In genomic region chr9:124436320-124436719, GRCh38 we compare ENCODE assay signal across 22 cellular contexts. TPM values are rescaled to one million over a fixed set of nuclear protein-coding genes. Genes with fewer than 3 reads are reported as not detected.
DNase-seq lines count a peak whose midpoint lies in the region; ATAC-seq and TF ChIP-seq lines count a peak whose summit lies in the region.
"Had no signal": no experiment of that assay in that cellular context is flagged by ENCODE, and none has a peak within 500 bp of the region (broad histone marks: within the 10 kb centered on the region; RNA-seq: fewer than 3 reads in every experiment).

No MANE protein-coding gene starts in this region.

- H2AFZ ChIP-seq in MM.1S (ENCODE audit: low read length) (peak overlapping the region; percentile 24; the same call in 1 of the 2 replicates), mammary epithelial cell (ENCODE audit: low read depth, low read length) (no peak overlapping the region)

- H3K27me3 ChIP-seq in MM.1S (replicated peaks; ENCODE audit: insufficient read depth, low read length) (no peaks in the 10 kb centered on the region), mammary epithelial cell (ENCODE audit: insufficient read depth, low read length) (no peaks in the 10 kb centered on the region)

- intact Hi-C loops in activated naive CD4-positive, alpha-beta T cell treated with anti-CD3 and anti-CD28 coated beads for 36 hours (cut with micrococcal nuclease): no loop called here
- intact Hi-C loops in mammary epithelial cell (cut with micrococcal nuclease): no loop called here

- ATAC-seq in HG03139 (IDR thresholded peaks at IDR 0.05; ENCODE audit: unreplicated experiment): no peak

- H3K27me3 Mint-ChIP-seq in activated naive CD4-positive, alpha-beta T cell treated with anti-CD3 and anti-CD28 coated beads for 36 hours (ENCODE audit: low read depth): peaks cover 18% of the 10 kb centered on the region

- H3K79me2 ChIP-seq in MM.1S (ENCODE audit: low read length): no peaks in the 10 kb centered on the region
- no peaks in the 10 kb centered on the region for H3K79me2 ChIP-seq in mammary epithelial cell (ENCODE audit: insufficient read depth, low read length)

- no peak overlapping the region for H3K4me3 ChIP-seq in MM.1S (ENCODE audit: low read length)
- H3K4me3 ChIP-seq in mammary epithelial cell (replicated peaks in 1 of 3; ENCODE audit: insufficient read depth in 1 of 3, low read depth in 2 of 3, low read length in 3 of 3): no peak overlapping the region
- H3K4me3 ChIP-seq: SJCRH30 had no signal

- CTCF ChIA-PET in activated naive CD4-positive, alpha-beta T cell treated with anti-CD3 and anti-CD28 coated beads for 36 hours (lab: Charles Lee): interaction anchor here (0.6 kb wide), 1 partner anchor 169 kb away, joined by 3 read pairs; no protein-coding TSS in a partner anchor
- CTCF ChIA-PET in mammary epithelial cell (lab: Charles Lee; ENCODE audit: low non-redundant PET): no interaction called here

- H3K4me2 ChIP-seq in MM.1S (ENCODE audit: low read depth, low read length) (peak overlapping the region; percentile 32; the same call in 1 of the 2 replicates), mammary epithelial cell (ENCODE audit: insufficient read depth, low read depth, low read length) (peak overlapping the region; percentile 54)

- H3K36me3 ChIP-seq in MM.1S (replicated peaks; ENCODE audit: insufficient read depth, low read length) (no peaks in the 10 kb centered on the region), mammary epithelial cell (ENCODE audit: insufficient read depth, low read length) (no peaks in the 10 kb centered on the region)
- H3K36me3 ChIP-seq: SJCRH30 had no signal

- no peak for TF ChIP-seq CTCF in MM.1S (IDR thresholded peaks at IDR 0.05; ENCODE audit: low read length)
- TF ChIP-seq CTCF in mammary epithelial cell (conservative IDR thresholded peaks at IDR 0.05 in 1 of 2, IDR thresholded peaks at IDR 0.05 in 1 of 2; ENCODE audit: extremely low read depth in 1 of 2, insufficient read depth in 1 of 2, low read depth in 1 of 2, low read length in 2 of 2): no peak

- H3K9me2 ChIP-seq in MM.1S (replicated peaks; ENCODE audit: insufficient read depth, low read length): no peaks in the 10 kb centered on the region

- no TSS peak for BruUV-seq in mammary epithelial cell (replicated peaks; lab: Mats Ljungman, UMichigan)

- H3K9me3 ChIP-seq in MM.1S (replicated peaks; ENCODE audit: insufficient read depth, low read length) (no peaks in the 10 kb centered on the region), mammary epithelial cell (replicated peaks; ENCODE audit: insufficient read depth, low read length) (peaks cover 5% of the 10 kb centered on the region)
- H3K9me3 ChIP-seq: SJCRH30 had no signal

- no peaks in the 10 kb centered on the region for H3K4me1 Mint-ChIP-seq in activated naive CD4-positive, alpha-beta T cell treated with anti-CD3 and anti-CD28 coated beads for 36 hours (ENCODE audit: low read depth)
- H3K4me1 Mint-ChIP-seq: CD14-positive monocyte had no signal

- no peaks in the 10 kb centered on the region for H3K36me3 Mint-ChIP-seq in activated naive CD4-positive, alpha-beta T cell treated with anti-CD3 and anti-CD28 coated beads for 36 hours (ENCODE audit: low read depth)
- H3K36me3 Mint-ChIP-seq: CD14-positive monocyte had no signal

- in situ Hi-C loops in mammary epithelial cell (cut with MboI; ENCODE audit: low sequenced_read_pairs in 2 of 2): no loop called here

- H3K4me1 ChIP-seq in MM.1S (ENCODE audit: low read length) (peaks cover 13% of the 10 kb centered on the region), mammary epithelial cell (ENCODE audit: insufficient read depth, low read length) (peaks cover 8% of the 10 kb centered on the region)
- H3K4me1 ChIP-seq: SJCRH30 had no signal

- dilution Hi-C loops in mammary epithelial cell (cut with HindIII; ENCODE audit: low sequenced_read_pairs): no loop called here

- H4K20me1 ChIP-seq in MM.1S (ENCODE audit: insufficient read depth, low read length) (no peaks in the 10 kb centered on the region), mammary epithelial cell (ENCODE audit: insufficient read depth, low read length) (no peaks in the 10 kb centered on the region)

- DNase-seq in activated naive CD4-positive, alpha-beta T cell treated with anti-CD3 and anti-CD28 coated beads for 36 hours: no peak
- no peak for DNase-seq in activated naive CD4-positive, alpha-beta T cell (lab: John Stamatoyannopoulos, UW)
- DNase-seq in MM.1S (peak; percentile 74), mammary epithelial cell (peak; percentile 50), 8988T (no peak), NCI-H69 (lab: John Stamatoyannopoulos, UW) (no peak), T-helper 1 cell (no peak)
- DNase-seq: DMS 273 treated with DMSO at 0.1 percent for 48 hours, GF-D8, HFFc6, Kasumi-1, NCI-H1417 treated with DMSO at 0.1 percent for 48 hours, NCI-H1930, NCI-H2171 treated with DMSO at 0.1 percent for 48 hours, NCI-H774, SJCRH30, SW 1271 had no signal

- H3K27ac ChIP-seq in MM.1S (ENCODE audit: low read length) (peak overlapping the region; percentile 46; the same call in 1 of the 2 replicates), mammary epithelial cell (ENCODE audit: insufficient read depth, low read depth, low read length) (no peak overlapping the region)
- H3K27ac ChIP-seq: SJCRH30 had no signal

- no peak overlapping the region for H3K4me3 Mint-ChIP-seq in activated naive CD4-positive, alpha-beta T cell treated with anti-CD3 and anti-CD28 coated beads for 36 hours
- H3K4me3 Mint-ChIP-seq: CD14-positive monocyte, HFFc6 had no signal

- peak overlapping the region; percentile 18 for H3K27ac Mint-ChIP-seq in activated naive CD4-positive, alpha-beta T cell treated with anti-CD3 and anti-CD28 coated beads for 36 hours
- H3K27ac Mint-ChIP-seq: CD14-positive monocyte, HFFc6 had no signal

- H3F3A ChIP-seq in MM.1S (ENCODE audit: insufficient read depth, low read length): no peaks in the 10 kb centered on the region

- no peaks in the 10 kb centered on the region for H3K9me3 Mint-ChIP-seq in activated naive CD4-positive, alpha-beta T cell treated with anti-CD3 and anti-CD28 coated beads for 36 hours

- no peak overlapping the region; the same call in 1 of the 2 replicates for H3K9ac ChIP-seq in MM.1S (ENCODE audit: low read length)
- no peak overlapping the region for H3K9ac ChIP-seq in mammary epithelial cell (ENCODE audit: insufficient read depth, low read length)

RNA-seq across cellular contexts. Expression of gene ADGRD2, which starts 13.9 kb away (rescaled TPM):
- not detected for total RNA-seq in activated naive CD4-positive, alpha-beta T cell treated with anti-CD3 and anti-CD28 coated beads for 36 hours
- total RNA-seq in mammary epithelial cell: under 1 TPM; 0.50 to 0.52 TPM
- 0.10 TPM for polyA plus RNA-seq in mammary epithelial cell
- not detected for polyA minus RNA-seq in mammary epithelial cell
- total RNA-seq: A673, HFFc6, NCI-H460, RPMI7951, SJCRH30 had no signal
- polyA plus RNA-seq: CD14-positive monocyte had no signal

RNA-seq across cellular contexts. Expression of gene PSMB7, which starts 21.1 kb away (rescaled TPM):
- 100 to 1,000 TPM; 161 to 167 TPM for total RNA-seq in activated naive CD4-positive, alpha-beta T cell treated with anti-CD3 and anti-CD28 coated beads for 36 hours
- 100 to 1,000 TPM; 124 to 213 TPM for total RNA-seq in mammary epithelial cell
- polyA plus RNA-seq in mammary epithelial cell: 325 TPM
- 183 TPM for polyA minus RNA-seq in mammary epithelial cell

Comparison
In these comparisons a context has a peak if more than half of its experiments do, and no peak if none do; other contexts are left out.
1. DNase-seq: peak in MM.1S (single experiment) and mammary epithelial cell (single experiment); none in activated naive CD4-positive, alpha-beta T cell treated with anti-CD3 and anti-CD28 coated beads for 36 hours (single experiment), activated naive CD4-positive, alpha-beta T cell (0 of 4), 8988T (single experiment), NCI-H69 (single experiment) and T-helper 1 cell (0 of 5).